Comparison of ENCODE assay signal across 26 cellular contexts in the genomic region with DNA sequence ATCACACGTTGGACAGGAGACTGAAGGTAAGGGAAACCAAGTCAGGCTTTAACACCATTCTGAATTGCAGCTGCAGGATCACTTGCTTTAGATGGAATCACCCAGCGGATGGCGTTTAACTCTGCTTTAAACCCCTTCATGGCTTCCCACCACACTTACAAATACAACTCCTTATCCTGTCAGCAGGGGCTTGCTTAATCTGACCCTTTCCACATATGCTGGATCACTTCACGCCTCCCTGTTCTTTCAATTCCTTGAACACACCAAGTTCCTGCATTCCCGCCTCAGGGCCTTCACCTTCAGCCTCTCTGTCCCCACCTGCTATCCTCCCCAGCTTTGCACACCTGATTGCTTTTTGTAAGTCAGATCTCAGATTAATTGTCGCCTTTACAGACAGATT.
"Had no signal": no experiment of that assay in that cellular context is flagged by ENCODE, and none has a peak within 500 bp of the region (broad histone marks: within the 10 kb centered on the region; RNA-seq: fewer than 3 reads in every experiment).

No MANE protein-coding gene starts in this region.

- H3K27ac Mint-ChIP-seq: activated CD4-positive, alpha-beta T cell treated with anti-CD3 and anti-CD28 coated beads for 36 hours; activated CD8-positive, alpha-beta T cell treated with anti-CD3 and anti-CD28 coated beads for 36 hours; activated naive CD8-positive, alpha-beta T cell treated with anti-CD3 and anti-CD28 coated beads, Interleukin-2, amount 10 ng/mL, durations not matched to agents 7 days and 5 days; T-helper 17 cell had no signal

- H3K36me3 Mint-ChIP-seq: activated naive CD8-positive, alpha-beta T cell treated with anti-CD3 and anti-CD28 coated beads, Interleukin-2, amount 10 ng/mL, durations not matched to agents 7 days and 5 days had no signal

- H3K36me3 ChIP-seq: adrenal gland, SJSA1 had no signal

- H3K4me3 Mint-ChIP-seq: activated CD4-positive, alpha-beta T cell treated with anti-CD3 and anti-CD28 coated beads for 36 hours; activated CD8-positive, alpha-beta T cell treated with anti-CD3 and anti-CD28 coated beads for 36 hours; activated naive CD8-positive, alpha-beta T cell treated with anti-CD3 and anti-CD28 coated beads, Interleukin-2, amount 10 ng/mL, durations not matched to agents 7 days and 5 days; T-helper 17 cell had no signal

- H3K27me3 ChIP-seq: adrenal gland, SJSA1 had no signal

- H3K9me3 ChIP-seq: adrenal gland, SJSA1 had no signal

- H3K27me3 Mint-ChIP-seq: T-helper 17 cell had no signal

- H3K4me3 ChIP-seq: adrenal gland, K562, SJSA1 had no signal

- H3K4me1 ChIP-seq: adrenal gland had no signal

- ATAC-seq: activated CD4-positive, alpha-beta T cell treated with anti-CD3 and anti-CD28 coated beads for 36 hours; activated CD8-positive, alpha-beta T cell treated with anti-CD3 and anti-CD28 coated beads for 36 hours; K562; PC-3; T-helper 17 cell had no signal

- DNase-seq: activated CD4-positive, alpha-beta T cell treated with anti-CD3 and anti-CD28 coated beads for 36 hours; activated CD4-positive, alpha-beta T cell treated with anti-CD3 and anti-CD28 coated beads, Interleukin-2, amount 50 U/mL, for 1 hour; activated CD8-positive, alpha-beta memory T cell treated with anti-CD3 and anti-CD28 coated beads, Interleukin-2, amount 50 U/mL, for 4 hours; activated CD8-positive, alpha-beta T cell treated with anti-CD3 and anti-CD28 coated beads for 36 hours; activated naive CD4-positive, alpha-beta T cell treated with anti-CD3 and anti-CD28 coated beads, Interleukin-2, amount 50 U/mL, for 16 hours; activated naive CD8-positive, alpha-beta T cell treated with anti-CD3 and anti-CD28 coated beads, Interleukin-2, amount 10 ng/mL, durations not matched to agents 7 days and 5 days; activated T-cell treated with anti-CD3 and anti-CD28 coated beads, Interleukin-2, amount 50 U/mL, for 1 hour; adrenal gland; anterior cingulate cortex; cerebellar nuclear complex; Kasumi-1; NCI-H1417; NCI-H1930; NCI-H2171; NCI-H2227 treated with DMSO at 0.1 percent for 48 hours; NCI-H446 treated with DMSO at 0.1 percent for 48 hours; NCI-H524 treated with DMSO at 0.1 percent for 48 hours; NCI-H774; NK-92 treated with Interleukin-12 subunit alpha and Interleukin-12 subunit beta, amount 100 ng/mL, for 24 hours; PC-3; SHP77; T-helper 17 cell; T-helper 9 cell had no signal

- H3K27ac ChIP-seq: adrenal gland, SJSA1, VCaP had no signal

- H3K9me3 Mint-ChIP-seq: activated CD8-positive, alpha-beta T cell treated with anti-CD3 and anti-CD28 coated beads for 36 hours; activated naive CD8-positive, alpha-beta T cell treated with anti-CD3 and anti-CD28 coated beads, Interleukin-2, amount 10 ng/mL, durations not matched to agents 7 days and 5 days had no signal
